23 cellular contexts compared by ENCODE assay signal in genomic region chr9:23005061-23005690, GRCh38.
DNase-seq lines count a peak whose midpoint lies in the region; ATAC-seq and TF ChIP-seq lines count a peak whose summit lies in the region.
"Had no signal": no experiment of that assay in that cellular context is flagged by ENCODE, and none has a peak within 500 bp of the region (broad histone marks: within the 10 kb centered on the region; RNA-seq: fewer than 3 reads in every experiment).

No MANE protein-coding gene starts in this region.

- peak; percentile 2 for DNase-seq in G401 (ENCODE audit: low spot score)
- DNase-seq in NCI-H69 (lab: John Stamatoyannopoulos, UW): peak; percentile 77
- peak; percentile 0 for DNase-seq in choroid plexus epithelial cell (ENCODE audit: low read depth)
- DNase-seq in mucosa of descending colon: no peak
- DNase-seq: activated CD4-positive, alpha-beta T cell treated with anti-CD3 and anti-CD28 coated beads for 1 hour; activated gamma-delta T cell; aorta; cortex of kidney; KG1; lower lobe of right lung; naive B cell; NCI-H1048; NCI-H510A; psoas muscle; SK-N-SH; T-helper 9 cell had no signal

- H3K4me3 ChIP-seq in choroid plexus epithelial cell (ENCODE audit: low read depth, low read length) (no peak overlapping the region), neural cell (ENCODE audit: low read length) (peak overlapping the region; percentile 32), mucosa of descending colon (no peak overlapping the region)
- H3K4me3 ChIP-seq: lower lobe of right lung, psoas muscle, tibial nerve had no signal

- no peaks in the 10 kb centered on the region for H3K4me1 ChIP-seq in mucosa of descending colon (ENCODE audit: low read depth)
- H3K4me1 ChIP-seq: lower lobe of right lung, psoas muscle, tibial nerve had no signal

- intact Hi-C loops in mucosa of descending colon (cut with DNase I, micrococcal nuclease): no loop called here

- no peaks in the 10 kb centered on the region for H4K20me1 ChIP-seq in neural cell (ENCODE audit: insufficient read depth)

- H3K4me2 ChIP-seq in neural cell (ENCODE audit: low read length): peak overlapping the region; percentile 23
- H3K4me2 ChIP-seq: SK-N-SH had no signal

- H3K9me2 ChIP-seq in neural cell (ENCODE audit: insufficient read depth, low read length): no peaks in the 10 kb centered on the region
- H3K9me2 ChIP-seq: SK-N-SH had no signal

- no peak overlapping the region for H2AFZ ChIP-seq in neural cell (ENCODE audit: low read depth, low read length)

- ATAC-seq in GM21825 (IDR thresholded peaks at IDR 0.05; ENCODE audit: unreplicated experiment): no peak
- ATAC-seq in mucosa of descending colon: no peak
- ATAC-seq in GM19397 (IDR thresholded peaks at IDR 0.05; ENCODE audit: unreplicated experiment): no peak
- no peak for ATAC-seq in HG03175 (IDR thresholded peaks at IDR 0.05; ENCODE audit: unreplicated experiment)
- ATAC-seq: lower lobe of right lung; psoas muscle; stimulated activated memory B cell treated with anti-CD40 and anti-IgM and Interleukin-4, amounts not matched to agents 10 μg/mL and 1 μg/mL and 100 μg/mL, for 72 hours had no signal

- TF ChIP-seq CTCF in choroid plexus epithelial cell (conservative IDR thresholded peaks at IDR 0.05; ENCODE audit: low read depth, low read length) (no peak), neural cell (IDR thresholded peaks at IDR 0.05; ENCODE audit: poor library complexity, severe bottlenecking) (no peak), mucosa of descending colon (IDR thresholded peaks at IDR 0.05) (no peak)

- H3K27me3 ChIP-seq in neural cell (ENCODE audit: insufficient read depth, low read depth, low read length): no peaks in the 10 kb centered on the region
- H3K27me3 ChIP-seq: tibial nerve had no signal

- H3K36me3 ChIP-seq in neural cell (ENCODE audit: insufficient read depth, low read length) (no peaks in the 10 kb centered on the region), mucosa of descending colon (ENCODE audit: low read depth) (no peaks in the 10 kb centered on the region)
- H3K36me3 ChIP-seq: lower lobe of right lung, tibial nerve had no signal

- no peak overlapping the region for H3K9ac ChIP-seq in neural cell (ENCODE audit: low read length)
- H3K9ac ChIP-seq: SK-N-SH had no signal

- in situ Hi-C loops in G401 (cut with HindIII; ENCODE audit: low sequenced_read_pairs): no loop called here

- peak overlapping the region; percentile 13 for H3K27ac ChIP-seq in neural cell (ENCODE audit: low read length)
- H3K27ac ChIP-seq: epithelial cell of prostate, lower lobe of right lung, psoas muscle, tibial nerve had no signal

- peak; percentile 31 for TF ChIP-seq EP300 in neural cell (conservative IDR thresholded peaks at IDR 0.05; ENCODE audit: poor library complexity, severe bottlenecking)

- H3K79me2 ChIP-seq in neural cell (replicated peaks; ENCODE audit: insufficient read depth, low read length): no peaks in the 10 kb centered on the region

- TF ChIP-seq RAD21 in neural cell (conservative IDR thresholded peaks at IDR 0.05): no peak

- no peaks in the 10 kb centered on the region for H3F3A ChIP-seq in neural cell (ENCODE audit: insufficient read depth, low read length, poor library complexity, severe bottlenecking)

- no peaks in the 10 kb centered on the region for H3K9me3 ChIP-seq in neural cell (ENCODE audit: low read length)
- no peaks in the 10 kb centered on the region for H3K9me3 ChIP-seq in mucosa of descending colon
- H3K9me3 ChIP-seq: lower lobe of right lung, psoas muscle, SK-N-SH, tibial nerve had no signal

TF ChIP-seq in neural cell, 6 proteins besides CTCF, POLR2A, EP300 and RAD21:
- peak; percentile 12 for TF ChIP-seq POLR2AphosphoS5 (IDR thresholded peaks at IDR 0.05)
- no peak for TF ChIP-seq REST (IDR thresholded peaks at IDR 0.05; ENCODE audit: borderline replicate concordance)
TF ChIP-seq in neural cell: peak in this region for 1.

Comparison
In these comparisons a context has a peak if more than half of its experiments do, and no peak if none do; other contexts are left out.
1. DNase-seq: peak in G401 (single experiment), NCI-H69 (single experiment) and choroid plexus epithelial cell (single experiment); none in mucosa of descending colon (0 of 3).